ENCODE assay signal across 1 cellular context in genomic region chr16:50679676-50680555, GRCh38.
TF ChIP-seq lines count a peak whose summit lies in the region.

No MANE protein-coding gene starts in this region.

TF ChIP-seq in HepG2, 621 proteins besides CTCF, POLR2A, EP300 and RAD21:
- TF ChIP-seq KLF6 (CRISPR knock-in tag; IDR thresholded peaks at IDR 0.05): no peak
- TF ChIP-seq FOXK2 (IDR thresholded peaks at IDR 0.05): no peak
- peak; percentile 50; the same call in 1 of the 2 replicates for TF ChIP-seq ZNF629 (CRISPR knock-in tag; conservative IDR thresholded peaks at IDR 0.05)
- no peak for TF ChIP-seq THAP9 (CRISPR knock-in tag; IDR thresholded peaks at IDR 0.05; ENCODE audit: borderline replicate concordance)
